Comparison of ENCODE assay signal across 11 cellular contexts in the genomic region with DNA sequence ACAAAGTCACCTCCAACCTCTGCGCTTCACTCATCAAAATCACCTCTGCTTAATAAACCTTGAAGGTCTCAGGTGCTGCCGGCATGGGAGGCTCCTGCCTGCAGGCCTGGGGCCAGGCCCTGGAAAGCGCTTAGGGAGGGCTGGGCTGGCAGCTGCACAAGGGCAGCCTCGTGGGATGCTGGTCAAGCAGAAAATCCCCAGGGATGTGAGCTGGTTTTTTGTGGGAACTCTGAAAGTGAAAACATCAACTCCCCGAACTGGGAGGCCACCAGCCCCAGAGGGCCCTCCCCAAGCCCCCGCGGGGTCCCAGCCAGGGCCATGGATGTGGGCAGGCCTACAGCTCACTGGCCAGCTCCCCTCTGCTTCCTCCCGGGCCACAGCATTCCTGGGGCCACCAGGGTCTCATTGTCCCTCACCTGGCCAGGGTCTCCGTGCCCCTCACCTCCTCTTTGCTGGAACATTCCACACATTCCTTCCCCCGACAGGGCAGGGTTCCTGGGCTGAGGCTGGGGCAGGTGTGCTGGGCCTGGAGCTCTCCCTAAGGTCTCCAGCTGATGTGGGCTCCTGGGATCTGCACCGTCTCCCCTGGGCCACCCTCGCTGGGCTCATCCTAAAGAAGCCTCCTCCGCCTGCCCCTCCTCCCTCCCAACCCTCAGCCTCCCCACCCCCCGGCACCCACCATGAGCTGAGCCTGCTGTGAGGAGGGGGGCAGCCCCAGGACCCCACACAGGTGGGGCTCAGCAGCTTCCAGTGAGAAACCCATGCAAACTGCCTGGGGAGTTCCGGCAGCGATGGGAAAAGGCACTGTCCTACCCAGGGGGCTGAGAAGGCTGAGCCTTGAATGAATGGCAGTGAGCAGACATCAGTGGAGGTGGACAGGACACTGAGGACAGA. TPM values are rescaled to one million over a fixed set of nuclear protein-coding genes. Genes with fewer than 3 reads are reported as not detected.
A peak's percentile ranks its signal among the peaks of the same experiment; 100 is the strongest.
DNase-seq lines count a peak whose midpoint lies in the region; ATAC-seq lines count a peak whose summit lies in the region.
"Had no signal": no experiment of that assay in that cellular context is flagged by ENCODE, and none has a peak within 500 bp of the region (broad histone marks: within the 10 kb centered on the region; RNA-seq: fewer than 3 reads in every experiment).

No MANE protein-coding gene starts in this region.

- no peaks in the 10 kb centered on the region for H3K9me3 Mint-ChIP-seq in stimulated activated naive CD8-positive, alpha-beta T cell treated with anti-CD3 and anti-CD28 coated beads, Interleukin-15, amount 100 ng/mL, for 72 hours
- no peaks in the 10 kb centered on the region for H3K9me3 Mint-ChIP-seq in naive thymus-derived CD4-positive, alpha-beta T cell
- H3K9me3 Mint-ChIP-seq: neural crest cell had no signal

- no peaks in the 10 kb centered on the region for H3K36me3 Mint-ChIP-seq in naive thymus-derived CD4-positive, alpha-beta T cell

- POLR2A ChIA-PET in naive thymus-derived CD4-positive, alpha-beta T cell (lab: Charles Lee), result interaction anchor here (0.6 to 2.3 kb wide), 5 partner anchors 15 to 36 kb away, joined by 3 to 18 read pairs (median 4); a partner anchor contains a TSS

- no peaks in the 10 kb centered on the region for H3K27me3 Mint-ChIP-seq in stimulated activated naive CD8-positive, alpha-beta T cell treated with anti-CD3 and anti-CD28 coated beads, Interleukin-15, amount 100 ng/mL, for 72 hours
- H3K27me3 Mint-ChIP-seq in naive thymus-derived CD4-positive, alpha-beta T cell, result peaks cover 0 to 2% (median 0%) of the 10 kb centered on the region in 5 donors

- H3K27ac ChIP-seq in naive thymus-derived CD4-positive, alpha-beta T cell (ENCODE audit: low read depth, low read length), result peak overlapping the region; percentile 74

- peak overlapping the region in 1 of 2 donors; percentile 51 for H3K4me3 Mint-ChIP-seq in stimulated activated naive CD8-positive, alpha-beta T cell treated with anti-CD3 and anti-CD28 coated beads, Interleukin-15, amount 100 ng/mL, for 72 hours
- H3K4me3 Mint-ChIP-seq in naive thymus-derived CD4-positive, alpha-beta T cell, result peak overlapping the region in 8 of 10 donors; percentile 38 to 89 (median 82)
- H3K4me3 Mint-ChIP-seq: neural crest cell had no signal

- no peaks in the 10 kb centered on the region for H3K27me3 ChIP-seq in naive thymus-derived CD4-positive, alpha-beta T cell (ENCODE audit: control insufficient read depth in 2 of 2, insufficient read depth in 2 of 2, low read length in 2 of 2)

- H3K4me3 ChIP-seq in naive thymus-derived CD4-positive, alpha-beta T cell (ENCODE audit: low read length), result no peak overlapping the region

- H3K36me3 ChIP-seq in naive thymus-derived CD4-positive, alpha-beta T cell (ENCODE audit: control insufficient read depth in 2 of 3, insufficient read depth in 3 of 3, low read length in 3 of 3), result no peaks in the 10 kb centered on the region

- DNase-seq in stimulated activated naive CD8-positive, alpha-beta T cell treated with anti-CD3 and anti-CD28 coated beads, Interleukin-15, amount 100 ng/mL, for 72 hours, result no peak
- DNase-seq in stimulated activated naive CD8-positive, alpha-beta T cell treated with anti-CD3 and anti-CD28 coated beads, Interleukin-15, Interleukin-2, amounts not matched to agents 100 U/mL and 50 U/mL, for 24 hours, result no peak
- DNase-seq in fibroblast of peridontal ligament (ENCODE audit: extremely low read depth) (peak; percentile 54), cortex of kidney (lab: John Stamatoyannopoulos, UW) (no peak)
- DNase-seq in naive thymus-derived CD4-positive, alpha-beta T cell, result no peak
- DNase-seq: NCI-H1417; stimulated activated CD4-positive, alpha-beta T cell treated with anti-CD3 and anti-CD28 coated beads, Interleukin-4, amount 100 ng/mL, for 1 hour had no signal

- H3K4me1 ChIP-seq in naive thymus-derived CD4-positive, alpha-beta T cell (ENCODE audit: control insufficient read depth in 2 of 2, insufficient read depth in 2 of 2, low read length in 2 of 2), result peaks cover 0 to 26% of the 10 kb centered on the region in 2 donors

- CTCF ChIA-PET in naive thymus-derived CD4-positive, alpha-beta T cell (lab: Charles Lee), result interaction anchor here (1.6 to 1.7 kb wide), 2 partner anchors 15 to 18 kb away, joined by 4 to 5 read pairs; no protein-coding TSS in a partner anchor

- peak overlapping the region; percentile 52 to 59 for H3K27ac Mint-ChIP-seq in stimulated activated naive CD8-positive, alpha-beta T cell treated with anti-CD3 and anti-CD28 coated beads, Interleukin-15, amount 100 ng/mL, for 72 hours
- peak overlapping the region in 7 of 9 donors; percentile 67 to 100 (median 98) for H3K27ac Mint-ChIP-seq in naive thymus-derived CD4-positive, alpha-beta T cell

- intact Hi-C loops in naive thymus-derived CD4-positive, alpha-beta T cell (cut with micrococcal nuclease), result loop anchor here in 1 of 2 donors (2.0 kb wide), 2 partner anchors 19 to 31 kb away; no protein-coding TSS in a partner anchor

- ATAC-seq in stimulated activated naive CD8-positive, alpha-beta T cell treated with anti-CD3 and anti-CD28 coated beads, Interleukin-15, amount 100 ng/mL, for 72 hours, result no peak
- no peak for ATAC-seq in stimulated activated naive CD8-positive, alpha-beta T cell treated with anti-CD3 and anti-CD28 coated beads, Interleukin-15, Interleukin-2, amounts not matched to agents 100 U/mL and 50 U/mL, for 24 hours
- no peak for ATAC-seq in naive thymus-derived CD4-positive, alpha-beta T cell
- ATAC-seq in GM18517 (IDR thresholded peaks at IDR 0.05; ENCODE audit: unreplicated experiment) (no peak), GM19351 (IDR thresholded peaks at IDR 0.05; ENCODE audit: unreplicated experiment) (no peak), HG03469 (IDR thresholded peaks at IDR 0.05; ENCODE audit: unreplicated experiment) (no peak)

- H3K9me3 ChIP-seq in naive thymus-derived CD4-positive, alpha-beta T cell (ENCODE audit: control insufficient read depth in 2 of 3, low read length in 3 of 3), result no peaks in the 10 kb centered on the region

- peaks cover 60% of the 10 kb centered on the region for H3K4me1 Mint-ChIP-seq in stimulated activated naive CD8-positive, alpha-beta T cell treated with anti-CD3 and anti-CD28 coated beads, Interleukin-15, amount 100 ng/mL, for 72 hours
- peaks cover 4 to 21% (median 15%) of the 10 kb centered on the region in 7 donors for H3K4me1 Mint-ChIP-seq in naive thymus-derived CD4-positive, alpha-beta T cell

RNA-seq across cellular contexts. Expression of a gene that starts 36.0 kb away (rescaled TPM):
- 10 to 100 TPM; 20.1 to 53.3 (median 47.8) TPM for total RNA-seq in naive thymus-derived CD4-positive, alpha-beta T cell
- polyA plus RNA-seq in naive thymus-derived CD4-positive, alpha-beta T cell, result 1 to 10 TPM; 3.8 to 5.4 TPM
